ENCODE assay signal across 16 cellular contexts in the genomic region with DNA sequence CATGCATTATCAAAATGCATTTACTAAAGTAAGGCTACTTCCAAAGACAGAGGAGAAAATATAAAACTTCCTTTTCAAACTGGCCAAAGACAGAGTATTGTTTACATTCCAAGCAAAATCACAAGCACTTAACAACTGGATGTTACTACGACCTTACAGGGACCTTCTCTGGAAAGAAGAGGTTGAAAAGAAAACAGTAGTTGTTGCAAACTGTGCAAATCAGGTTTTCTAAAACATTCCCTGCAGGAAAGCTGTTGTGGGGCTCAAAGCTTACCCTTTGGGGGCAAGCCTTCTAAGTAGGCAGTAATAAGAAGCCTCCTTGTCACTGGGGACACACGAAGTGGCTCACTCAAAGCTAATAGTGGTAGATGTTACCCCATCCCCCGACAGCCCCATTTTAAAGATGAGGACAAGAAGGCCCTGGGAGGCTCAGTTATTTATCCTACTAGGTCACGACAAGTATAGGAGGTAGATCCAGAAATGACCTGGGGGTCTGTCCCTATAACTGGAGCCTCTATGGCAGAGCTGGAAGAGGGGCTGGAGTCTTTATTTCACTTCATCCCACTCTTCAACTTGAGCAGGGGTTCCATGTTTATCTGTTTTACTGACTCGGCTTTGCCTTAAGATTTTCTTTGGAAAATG. TPM values are rescaled to one million over a fixed set of nuclear protein-coding genes. Genes with fewer than 3 reads are reported as not detected.
DNase-seq lines count a peak whose midpoint lies in the region; TF ChIP-seq lines count a peak whose summit lies in the region.
"Had no signal": no experiment of that assay in that cellular context is flagged by ENCODE, and none has a peak within 500 bp of the region (broad histone marks: within the 10 kb centered on the region; RNA-seq: fewer than 3 reads in every experiment).

No MANE protein-coding gene starts in this region.

- H3K36me3 Mint-ChIP-seq in endodermal cell (ENCODE audit: low read depth): peaks cover 4% of the 10 kb centered on the region

- peaks cover 35% of the 10 kb centered on the region for H3K4me1 Mint-ChIP-seq in endodermal cell

- TF ChIP-seq EP300 in ovary (IDR thresholded peaks at IDR 0.05): no peak

- no peak overlapping the region for H3K27ac Mint-ChIP-seq in endodermal cell

- DNase-seq in activated CD8-positive, alpha-beta memory T cell treated with anti-CD3 and anti-CD28 coated beads for 24 hours: peak; percentile 32
- no peak for DNase-seq in activated CD8-positive, alpha-beta memory T cell treated with anti-CD3 and anti-CD28 coated beads, Interleukin-2, amount 50 U/mL, for 4 hours
- peak; percentile 33 for DNase-seq in epidermal melanocyte (ENCODE audit: insufficient read length, low spot score)
- peak; percentile 14 to 27 for DNase-seq in lung microvascular endothelial cell (ENCODE audit: low read depth in 2 of 2)
- no peak for DNase-seq in ovary
- no peak for DNase-seq in endodermal cell
- no peak for DNase-seq in iPS-NIHi11 (ENCODE audit: low spot score)
- DNase-seq in DMS153 treated with DMSO at 0.1 percent for 48 hours (lab: John Stamatoyannopoulos, UW; ENCODE audit: unreplicated experiment): no peak
- DNase-seq: activated effector memory CD4-positive, alpha-beta T cell treated with anti-CD3 and anti-CD28 coated beads, Interleukin-2, amount 50 U/mL, for 16 hours; GF-D8; NCI-H1436 treated with DMSO at 0.1 percent for 48 hours; stimulated activated naive CD8-positive, alpha-beta T cell treated with anti-CD3 and anti-CD28 coated beads, Interleukin-15, amount 100 ng/mL, for 72 hours; WERI-Rb-1 had no signal

- H3K27me3 Mint-ChIP-seq in endodermal cell (ENCODE audit: insufficient read depth): no peaks in the 10 kb centered on the region
- H3K27me3 Mint-ChIP-seq: stimulated activated naive CD8-positive, alpha-beta T cell treated with anti-CD3 and anti-CD28 coated beads, Interleukin-15, amount 100 ng/mL, for 72 hours had no signal

- H3K9me3 Mint-ChIP-seq in endodermal cell: no peaks in the 10 kb centered on the region

- no peak overlapping the region for H3K4me3 ChIP-seq in ovary
- no peak overlapping the region for H3K4me3 ChIP-seq in endodermal cell (ENCODE audit: low read length)
- H3K4me3 ChIP-seq: ascending aorta had no signal

- no peak for TF ChIP-seq POLR2A in ovary (IDR thresholded peaks at IDR 0.05)

- no peak overlapping the region for H3K4me3 Mint-ChIP-seq in endodermal cell
- H3K4me3 Mint-ChIP-seq: stimulated activated naive CD8-positive, alpha-beta T cell treated with anti-CD3 and anti-CD28 coated beads, Interleukin-15, amount 100 ng/mL, for 72 hours had no signal

- H3K36me3 ChIP-seq in ovary (no peaks in the 10 kb centered on the region), endodermal cell (ENCODE audit: control insufficient read depth, insufficient read depth, low read length) (no peaks in the 10 kb centered on the region)
- H3K36me3 ChIP-seq: ascending aorta, WERI-Rb-1 had no signal

- H3K4me1 ChIP-seq in ovary (ENCODE audit: insufficient read depth) (peaks cover 7% of the 10 kb centered on the region), endodermal cell (ENCODE audit: control insufficient read depth, insufficient read depth, low read length) (peaks cover 4% of the 10 kb centered on the region)
- H3K4me1 ChIP-seq: ascending aorta had no signal

- H3K27ac ChIP-seq in ovary (no peak overlapping the region), endodermal cell (ENCODE audit: low read depth, low read length) (no peak overlapping the region)
- H3K27ac ChIP-seq: 22Rv1, ascending aorta, HL-60, WERI-Rb-1 had no signal

- H3K9ac ChIP-seq in endodermal cell (ENCODE audit: extremely low read depth, low read length, poor library complexity, severe bottlenecking): no peak overlapping the region

- intact Hi-C loops in ovary (cut with DNase I): no loop called here

- H3K27me3 ChIP-seq in ovary (no peaks in the 10 kb centered on the region), endodermal cell (ENCODE audit: control insufficient read depth, insufficient read depth, low read length, poor library complexity, severe bottlenecking) (no peaks in the 10 kb centered on the region)
- H3K27me3 ChIP-seq: ascending aorta had no signal

- H3K9me3 ChIP-seq in ovary (no peaks in the 10 kb centered on the region), endodermal cell (ENCODE audit: control insufficient read depth, low read length) (no peaks in the 10 kb centered on the region)
- H3K9me3 ChIP-seq: ascending aorta had no signal

- whole genome bisulfite sequencing in ovary, 3 donors: 16 to 41% (median 22%) methylated on average over 5 of the region's 5 CpGs
- WGBS in endodermal cell (ENCODE audit: insufficient coverage in 1 of 2, insufficient read length in 1 of 2), 2 experiments: 78 to 86% methylated on average over 3 to 5 of the region's 5 CpGs

- TF ChIP-seq CTCF in ovary (IDR thresholded peaks at IDR 0.05) (no peak), endodermal cell (conservative IDR thresholded peaks at IDR 0.05) (no peak)

RNA-seq across cellular contexts. Expression of a gene that starts 46.6 kb away (rescaled TPM):
- total RNA-seq in lung microvascular endothelial cell: 3.5 and 4.6 TPM in 2 replicates
- total RNA-seq in ovary: 10 to 100 TPM in 4 of 7 donors, 1 to 10 TPM in 3; 5.6 to 17.6 (median 11.4) TPM
- polyA plus RNA-seq in ovary: 10 to 100 TPM in 1 of 2 donors, 1 to 10 TPM in 1; 5.0 to 13.6 TPM
- 10 to 100 TPM; 16.9 to 30.4 TPM for total RNA-seq in endodermal cell
- polyA plus RNA-seq in endodermal cell (2013, experiment 1 of 2): 11.4 TPM
- 8.7 TPM for polyA plus RNA-seq in endodermal cell (2013, experiment 2 of 2)

Comparison
In these comparisons a context has a peak if more than half of its experiments do, and no peak if none do; other contexts are left out.
1. DNase-seq: peak in activated CD8-positive, alpha-beta memory T cell treated with anti-CD3 and anti-CD28 coated beads for 24 hours (single experiment), epidermal melanocyte (single experiment) and lung microvascular endothelial cell (2 of 2); none in activated CD8-positive, alpha-beta memory T cell treated with anti-CD3 and anti-CD28 coated beads, Interleukin-2, amount 50 U/mL, for 4 hours (single experiment), ovary (0 of 5), endodermal cell (single experiment), iPS-NIHi11 (single experiment) and DMS153 treated with DMSO at 0.1 percent for 48 hours (single experiment).